2 cellular contexts compared by ENCODE assay signal in the genomic region with DNA sequence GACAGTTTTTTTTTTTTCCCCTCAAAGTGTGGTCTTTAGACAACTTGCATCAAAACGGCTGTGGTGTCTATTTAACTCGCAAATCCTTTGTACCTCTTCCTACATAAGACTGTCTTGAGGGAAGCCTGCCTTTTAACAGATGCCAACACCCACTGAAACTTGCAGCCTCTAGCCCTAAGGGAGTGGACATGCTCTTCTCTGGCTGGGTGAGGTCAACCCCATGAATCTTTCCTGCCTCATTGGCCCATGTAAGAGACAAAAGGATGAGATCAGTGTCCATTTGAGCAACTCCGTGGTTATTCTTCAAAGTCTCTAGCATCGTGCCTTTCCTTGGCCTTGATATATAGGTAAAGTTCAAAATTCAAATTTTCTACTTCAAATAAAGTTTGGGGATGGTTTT.
TF ChIP-seq lines count a peak whose summit lies in the region.

No MANE protein-coding gene starts in this region.

TF ChIP-seq in liver, 16 proteins besides CTCF, POLR2A, EP300 and RAD21:
- TF ChIP-seq, protein P1, sequence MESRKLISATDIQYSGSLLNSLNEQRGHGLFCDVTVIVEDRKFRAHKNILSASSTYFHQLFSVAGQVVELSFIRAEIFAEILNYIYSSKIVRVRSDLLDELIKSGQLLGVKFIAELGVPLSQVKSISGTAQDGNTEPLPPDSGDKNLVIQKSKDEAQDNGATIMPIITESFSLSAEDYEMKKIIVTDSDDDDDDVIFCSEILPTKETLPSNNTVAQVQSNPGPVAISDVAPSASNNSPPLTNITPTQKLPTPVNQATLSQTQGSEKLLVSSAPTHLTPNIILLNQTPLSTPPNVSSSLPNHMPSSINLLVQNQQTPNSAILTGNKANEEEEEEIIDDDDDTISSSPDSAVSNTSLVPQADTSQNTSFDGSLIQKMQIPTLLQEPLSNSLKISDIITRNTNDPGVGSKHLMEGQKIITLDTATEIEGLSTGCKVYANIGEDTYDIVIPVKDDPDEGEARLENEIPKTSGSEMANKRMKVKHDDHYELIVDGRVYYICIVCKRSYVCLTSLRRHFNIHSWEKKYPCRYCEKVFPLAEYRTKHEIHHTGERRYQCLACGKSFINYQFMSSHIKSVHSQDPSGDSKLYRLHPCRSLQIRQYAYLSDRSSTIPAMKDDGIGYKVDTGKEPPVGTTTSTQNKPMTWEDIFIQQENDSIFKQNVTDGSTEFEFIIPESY (IDR thresholded peaks at IDR 0.05), result no peak
- no peak for TF ChIP-seq FOXA2 (IDR thresholded peaks at IDR 0.05)
- TF ChIP-seq, protein P2, sequence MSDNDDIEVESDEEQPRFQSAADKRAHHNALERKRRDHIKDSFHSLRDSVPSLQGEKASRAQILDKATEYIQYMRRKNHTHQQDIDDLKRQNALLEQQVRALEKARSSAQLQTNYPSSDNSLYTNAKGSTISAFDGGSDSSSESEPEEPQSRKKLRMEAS (IDR thresholded peaks at IDR 0.05), result no peak
- no peak for TF ChIP-seq YY1 (IDR thresholded peaks at IDR 0.05)
- TF ChIP-seq SP1 (IDR thresholded peaks at IDR 0.05), result no peak
- TF ChIP-seq HNF4A (conservative IDR thresholded peaks at IDR 0.05), result no peak
- TF ChIP-seq, protein P3, sequence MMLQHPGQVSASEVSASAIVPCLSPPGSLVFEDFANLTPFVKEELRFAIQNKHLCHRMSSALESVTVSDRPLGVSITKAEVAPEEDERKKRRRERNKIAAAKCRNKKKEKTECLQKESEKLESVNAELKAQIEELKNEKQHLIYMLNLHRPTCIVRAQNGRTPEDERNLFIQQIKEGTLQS (IDR thresholded peaks at IDR 0.05), result no peak
- TF ChIP-seq GABPA (IDR thresholded peaks at IDR 0.05 in 1 of 2, conservative IDR thresholded peaks at IDR 0.05 in 1 of 2), result no peak
- no peak for TF ChIP-seq HNF4G (IDR thresholded peaks at IDR 0.05)
- no peak for TF ChIP-seq RXRA (IDR thresholded peaks at IDR 0.05)
- TF ChIP-seq EGR1 (IDR thresholded peaks at IDR 0.05; ENCODE audit: low read depth in 2 of 2), result no peak
- TF ChIP-seq JUND (IDR thresholded peaks at IDR 0.05), result no peak
- no peak for TF ChIP-seq NR2F2 (IDR thresholded peaks at IDR 0.05)
- no peak for TF ChIP-seq FOXA1 (IDR thresholded peaks at IDR 0.05)
- no peak for TF ChIP-seq TAF1 (conservative IDR thresholded peaks at IDR 0.05)
- TF ChIP-seq, protein P4, sequence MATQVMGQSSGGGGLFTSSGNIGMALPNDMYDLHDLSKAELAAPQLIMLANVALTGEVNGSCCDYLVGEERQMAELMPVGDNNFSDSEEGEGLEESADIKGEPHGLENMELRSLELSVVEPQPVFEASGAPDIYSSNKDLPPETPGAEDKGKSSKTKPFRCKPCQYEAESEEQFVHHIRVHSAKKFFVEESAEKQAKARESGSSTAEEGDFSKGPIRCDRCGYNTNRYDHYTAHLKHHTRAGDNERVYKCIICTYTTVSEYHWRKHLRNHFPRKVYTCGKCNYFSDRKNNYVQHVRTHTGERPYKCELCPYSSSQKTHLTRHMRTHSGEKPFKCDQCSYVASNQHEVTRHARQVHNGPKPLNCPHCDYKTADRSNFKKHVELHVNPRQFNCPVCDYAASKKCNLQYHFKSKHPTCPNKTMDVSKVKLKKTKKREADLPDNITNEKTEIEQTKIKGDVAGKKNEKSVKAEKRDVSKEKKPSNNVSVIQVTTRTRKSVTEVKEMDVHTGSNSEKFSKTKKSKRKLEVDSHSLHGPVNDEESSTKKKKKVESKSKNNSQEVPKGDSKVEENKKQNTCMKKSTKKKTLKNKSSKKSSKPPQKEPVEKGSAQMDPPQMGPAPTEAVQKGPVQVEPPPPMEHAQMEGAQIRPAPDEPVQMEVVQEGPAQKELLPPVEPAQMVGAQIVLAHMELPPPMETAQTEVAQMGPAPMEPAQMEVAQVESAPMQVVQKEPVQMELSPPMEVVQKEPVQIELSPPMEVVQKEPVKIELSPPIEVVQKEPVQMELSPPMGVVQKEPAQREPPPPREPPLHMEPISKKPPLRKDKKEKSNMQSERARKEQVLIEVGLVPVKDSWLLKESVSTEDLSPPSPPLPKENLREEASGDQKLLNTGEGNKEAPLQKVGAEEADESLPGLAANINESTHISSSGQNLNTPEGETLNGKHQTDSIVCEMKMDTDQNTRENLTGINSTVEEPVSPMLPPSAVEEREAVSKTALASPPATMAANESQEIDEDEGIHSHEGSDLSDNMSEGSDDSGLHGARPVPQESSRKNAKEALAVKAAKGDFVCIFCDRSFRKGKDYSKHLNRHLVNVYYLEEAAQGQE (IDR thresholded peaks at IDR 0.05), result no peak

TF ChIP-seq in HepG2, 621 proteins besides CTCF, POLR2A, EP300 and RAD21 (continued from another document):
- TF ChIP-seq, protein P5, sequence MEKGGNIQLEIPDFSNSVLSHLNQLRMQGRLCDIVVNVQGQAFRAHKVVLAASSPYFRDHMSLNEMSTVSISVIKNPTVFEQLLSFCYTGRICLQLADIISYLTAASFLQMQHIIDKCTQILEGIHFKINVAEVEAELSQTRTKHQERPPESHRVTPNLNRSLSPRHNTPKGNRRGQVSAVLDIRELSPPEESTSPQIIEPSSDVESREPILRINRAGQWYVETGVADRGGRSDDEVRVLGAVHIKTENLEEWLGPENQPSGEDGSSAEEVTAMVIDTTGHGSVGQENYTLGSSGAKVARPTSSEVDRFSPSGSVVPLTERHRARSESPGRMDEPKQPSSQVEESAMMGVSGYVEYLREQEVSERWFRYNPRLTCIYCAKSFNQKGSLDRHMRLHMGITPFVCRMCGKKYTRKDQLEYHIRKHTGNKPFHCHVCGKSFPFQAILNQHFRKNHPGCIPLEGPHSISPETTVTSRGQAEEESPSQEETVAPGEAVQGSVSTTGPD (CRISPR knock-in tag; IDR thresholded peaks at IDR 0.05), result no peak
- TF ChIP-seq SP5 (CRISPR knock-in tag; IDR thresholded peaks at IDR 0.05; ENCODE audit: borderline replicate concordance, low read depth) (no peak), KDM5A (IDR thresholded peaks at IDR 0.05; ENCODE audit: borderline replicate concordance, low read length) (no peak), XBP1 (CRISPR knock-in tag; IDR thresholded peaks at IDR 0.05) (no peak), ESRRA (CRISPR knock-in tag; IDR thresholded peaks at IDR 0.05; ENCODE audit: low read depth) (no peak), ZNF382 (CRISPR knock-in tag; IDR thresholded peaks at IDR 0.05; ENCODE audit: borderline replicate concordance) (no peak), CREM (IDR thresholded peaks at IDR 0.05) (no peak), CREM (CRISPR knock-in tag; IDR thresholded peaks at IDR 0.05) (no peak), ISX (CRISPR knock-in tag; conservative IDR thresholded peaks at IDR 0.05) (no peak)
- TF ChIP-seq, protein P6, sequence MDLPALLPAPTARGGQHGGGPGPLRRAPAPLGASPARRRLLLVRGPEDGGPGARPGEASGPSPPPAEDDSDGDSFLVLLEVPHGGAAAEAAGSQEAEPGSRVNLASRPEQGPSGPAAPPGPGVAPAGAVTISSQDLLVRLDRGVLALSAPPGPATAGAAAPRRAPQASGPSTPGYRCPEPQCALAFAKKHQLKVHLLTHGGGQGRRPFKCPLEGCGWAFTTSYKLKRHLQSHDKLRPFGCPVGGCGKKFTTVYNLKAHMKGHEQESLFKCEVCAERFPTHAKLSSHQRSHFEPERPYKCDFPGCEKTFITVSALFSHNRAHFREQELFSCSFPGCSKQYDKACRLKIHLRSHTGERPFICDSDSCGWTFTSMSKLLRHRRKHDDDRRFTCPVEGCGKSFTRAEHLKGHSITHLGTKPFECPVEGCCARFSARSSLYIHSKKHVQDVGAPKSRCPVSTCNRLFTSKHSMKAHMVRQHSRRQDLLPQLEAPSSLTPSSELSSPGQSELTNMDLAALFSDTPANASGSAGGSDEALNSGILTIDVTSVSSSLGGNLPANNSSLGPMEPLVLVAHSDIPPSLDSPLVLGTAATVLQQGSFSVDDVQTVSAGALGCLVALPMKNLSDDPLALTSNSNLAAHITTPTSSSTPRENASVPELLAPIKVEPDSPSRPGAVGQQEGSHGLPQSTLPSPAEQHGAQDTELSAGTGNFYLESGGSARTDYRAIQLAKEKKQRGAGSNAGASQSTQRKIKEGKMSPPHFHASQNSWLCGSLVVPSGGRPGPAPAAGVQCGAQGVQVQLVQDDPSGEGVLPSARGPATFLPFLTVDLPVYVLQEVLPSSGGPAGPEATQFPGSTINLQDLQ (CRISPR knock-in tag; IDR thresholded peaks at IDR 0.05), result no peak
- TF ChIP-seq, protein P7, sequence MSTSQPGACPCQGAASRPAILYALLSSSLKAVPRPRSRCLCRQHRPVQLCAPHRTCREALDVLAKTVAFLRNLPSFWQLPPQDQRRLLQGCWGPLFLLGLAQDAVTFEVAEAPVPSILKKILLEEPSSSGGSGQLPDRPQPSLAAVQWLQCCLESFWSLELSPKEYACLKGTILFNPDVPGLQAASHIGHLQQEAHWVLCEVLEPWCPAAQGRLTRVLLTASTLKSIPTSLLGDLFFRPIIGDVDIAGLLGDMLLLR (CRISPR knock-in tag; IDR thresholded peaks at IDR 0.05), result no peak
- TF ChIP-seq, protein P8, sequence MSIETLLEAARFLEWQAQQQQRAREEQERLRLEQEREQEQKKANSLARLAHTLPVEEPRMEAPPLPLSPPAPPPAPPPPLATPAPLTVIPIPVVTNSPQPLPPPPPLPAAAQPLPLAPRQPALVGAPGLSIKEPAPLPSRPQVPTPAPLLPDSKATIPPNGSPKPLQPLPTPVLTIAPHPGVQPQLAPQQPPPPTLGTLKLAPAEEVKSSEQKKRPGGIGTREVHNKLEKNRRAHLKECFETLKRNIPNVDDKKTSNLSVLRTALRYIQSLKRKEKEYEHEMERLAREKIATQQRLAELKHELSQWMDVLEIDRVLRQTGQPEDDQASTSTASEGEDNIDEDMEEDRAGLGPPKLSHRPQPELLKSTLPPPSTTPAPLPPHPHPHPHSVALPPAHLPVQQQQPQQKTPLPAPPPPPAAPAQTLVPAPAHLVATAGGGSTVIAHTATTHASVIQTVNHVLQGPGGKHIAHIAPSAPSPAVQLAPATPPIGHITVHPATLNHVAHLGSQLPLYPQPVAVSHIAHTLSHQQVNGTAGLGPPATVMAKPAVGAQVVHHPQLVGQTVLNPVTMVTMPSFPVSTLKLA (IDR thresholded peaks at IDR 0.05), result no peak
- TF ChIP-seq, protein P9, sequence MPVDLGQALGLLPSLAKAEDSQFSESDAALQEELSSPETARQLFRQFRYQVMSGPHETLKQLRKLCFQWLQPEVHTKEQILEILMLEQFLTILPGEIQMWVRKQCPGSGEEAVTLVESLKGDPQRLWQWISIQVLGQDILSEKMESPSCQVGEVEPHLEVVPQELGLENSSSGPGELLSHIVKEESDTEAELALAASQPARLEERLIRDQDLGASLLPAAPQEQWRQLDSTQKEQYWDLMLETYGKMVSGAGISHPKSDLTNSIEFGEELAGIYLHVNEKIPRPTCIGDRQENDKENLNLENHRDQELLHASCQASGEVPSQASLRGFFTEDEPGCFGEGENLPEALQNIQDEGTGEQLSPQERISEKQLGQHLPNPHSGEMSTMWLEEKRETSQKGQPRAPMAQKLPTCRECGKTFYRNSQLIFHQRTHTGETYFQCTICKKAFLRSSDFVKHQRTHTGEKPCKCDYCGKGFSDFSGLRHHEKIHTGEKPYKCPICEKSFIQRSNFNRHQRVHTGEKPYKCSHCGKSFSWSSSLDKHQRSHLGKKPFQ (CRISPR knock-in tag; IDR thresholded peaks at IDR 0.05; ENCODE audit: insufficient replicate concordance), result no peak
